Comparison of ENCODE assay signal across 8 cellular contexts in genomic region chr1:73998348-73998959, GRCh38.
A peak's percentile ranks its signal among the peaks of the same experiment; 100 is the strongest.
DNase-seq lines count a peak whose midpoint lies in the region; ATAC-seq and TF ChIP-seq lines count a peak whose summit lies in the region.

No MANE protein-coding gene starts in this region.

- no peak for ATAC-seq in GM21717 (IDR thresholded peaks at IDR 0.05; ENCODE audit: unreplicated experiment)
- no peak for ATAC-seq in activated naive CD4-positive, alpha-beta T cell treated with anti-CD3 and anti-CD28 coated beads, Interleukin-2, amount 50 U/mL, for 72 hours
- ATAC-seq in GM21786 (IDR thresholded peaks at IDR 0.05; ENCODE audit: unreplicated experiment), result no peak

- H3K4me3 ChIP-seq in adrenal gland, result no peak overlapping the region

- no peaks in the 10 kb centered on the region for H3K9me3 ChIP-seq in adrenal gland (replicated peaks in 1 of 3)

- TF ChIP-seq POLR2A in adrenal gland (IDR thresholded peaks at IDR 0.05), result no peak

- H3K27me3 ChIP-seq in adrenal gland, result no peaks in the 10 kb centered on the region

- no peaks in the 10 kb centered on the region for H3K4me1 ChIP-seq in adrenal gland (replicated peaks in 1 of 2)

- no peaks in the 10 kb centered on the region for H3K36me3 ChIP-seq in adrenal gland (replicated peaks in 1 of 2)

- no peak overlapping the region for H3K27ac Mint-ChIP-seq in activated naive CD4-positive, alpha-beta T cell treated with anti-CD3 and anti-CD28 coated beads, Interleukin-2, amount 50 U/mL, for 72 hours

- no peaks in the 10 kb centered on the region for H3K9me3 Mint-ChIP-seq in activated naive CD4-positive, alpha-beta T cell treated with anti-CD3 and anti-CD28 coated beads, Interleukin-2, amount 50 U/mL, for 72 hours

- intact Hi-C loops in adrenal gland (cut with DNase I), result no loop called here

- DNase-seq in EL (peak; percentile 18), HCEC 1CT (peak; percentile 43), NCI-H1694 (lab: John Stamatoyannopoulos, UW) (peak; percentile 54), adrenal gland (no peak), kidney glomerular epithelial cell (lab: John Stamatoyannopoulos, UW) (peak; percentile 71)
- DNase-seq in activated naive CD4-positive, alpha-beta T cell treated with anti-CD3 and anti-CD28 coated beads, Interleukin-2, amount 50 U/mL, for 72 hours (ENCODE audit: low spot score in 2 of 2), result no peak

- WGBS in adrenal gland, 4 donors, result 3 to 15% (median 9%) methylated on average over 2 of the region's 2 CpGs

- peak in 5 of 6 experiments; percentile 18 to 55 (median 32) for TF ChIP-seq CTCF in adrenal gland (IDR thresholded peaks at IDR 0.05)

- H3K36me3 Mint-ChIP-seq in activated naive CD4-positive, alpha-beta T cell treated with anti-CD3 and anti-CD28 coated beads, Interleukin-2, amount 50 U/mL, for 72 hours, result no peaks in the 10 kb centered on the region

- H3K27ac ChIP-seq in adrenal gland, result no peak overlapping the region

Comparison
In these comparisons a context has a peak if more than half of its experiments do, and no peak if none do; other contexts are left out.
1. DNase-seq: peak in EL (single experiment), HCEC 1CT (single experiment), NCI-H1694 (single experiment) and kidney glomerular epithelial cell (single experiment); none in adrenal gland (0 of 7) and activated naive CD4-positive, alpha-beta T cell treated with anti-CD3 and anti-CD28 coated beads, Interleukin-2, amount 50 U/mL, for 72 hours (0 of 2).